In the genomic region with DNA sequence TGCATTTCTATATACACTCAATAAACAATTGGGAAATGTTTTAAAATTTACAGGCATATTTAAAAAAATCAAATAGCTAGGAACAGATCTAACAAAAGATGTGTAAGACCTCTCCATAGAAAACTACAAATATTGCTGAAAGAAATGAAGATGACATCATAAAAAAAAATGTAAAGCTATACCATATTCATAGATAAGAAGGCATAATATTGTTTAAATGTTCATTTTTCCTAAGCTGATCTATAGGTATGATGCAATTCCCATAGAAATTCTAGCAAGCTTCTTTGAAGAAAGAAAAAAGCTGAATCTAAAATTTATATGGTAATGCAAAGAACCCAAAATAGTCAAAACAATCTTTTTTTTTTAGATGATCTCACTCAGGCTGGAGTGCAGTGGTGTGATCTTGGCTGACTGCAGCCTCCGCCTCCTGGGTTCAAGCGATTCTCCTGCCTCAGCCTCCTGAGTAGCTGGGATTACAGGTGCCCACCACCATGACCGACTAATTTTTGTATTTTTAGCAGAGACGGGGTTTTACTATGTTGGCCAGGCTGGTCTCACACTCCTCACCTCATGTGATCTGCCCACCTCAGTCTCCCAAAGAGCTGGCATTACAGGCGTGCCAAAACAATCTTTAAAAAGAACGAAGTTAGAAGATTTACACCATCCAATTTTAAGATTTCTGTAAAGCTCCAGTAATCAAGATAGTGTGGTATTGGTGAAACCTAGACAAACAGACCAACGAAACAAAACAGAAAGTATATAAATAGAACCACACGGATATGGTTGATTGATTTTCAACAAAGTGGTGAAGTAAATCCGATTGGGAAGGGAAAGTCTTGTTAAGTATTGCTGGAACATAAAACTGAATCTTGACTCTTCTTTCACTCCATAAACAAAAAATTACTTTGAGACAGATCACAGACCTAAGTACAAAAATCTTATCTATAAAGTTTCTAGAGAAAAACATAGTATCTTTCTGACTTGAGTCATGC, we compare ENCODE assay signal across 1 cellular context.
TF ChIP-seq lines count a peak whose summit lies in the region.

No MANE protein-coding gene starts in this region.

TF ChIP-seq in K562, 482 proteins besides CTCF, POLR2A, EP300 and RAD21 (continued from another document and continues in another):
- TF ChIP-seq, protein P1, sequence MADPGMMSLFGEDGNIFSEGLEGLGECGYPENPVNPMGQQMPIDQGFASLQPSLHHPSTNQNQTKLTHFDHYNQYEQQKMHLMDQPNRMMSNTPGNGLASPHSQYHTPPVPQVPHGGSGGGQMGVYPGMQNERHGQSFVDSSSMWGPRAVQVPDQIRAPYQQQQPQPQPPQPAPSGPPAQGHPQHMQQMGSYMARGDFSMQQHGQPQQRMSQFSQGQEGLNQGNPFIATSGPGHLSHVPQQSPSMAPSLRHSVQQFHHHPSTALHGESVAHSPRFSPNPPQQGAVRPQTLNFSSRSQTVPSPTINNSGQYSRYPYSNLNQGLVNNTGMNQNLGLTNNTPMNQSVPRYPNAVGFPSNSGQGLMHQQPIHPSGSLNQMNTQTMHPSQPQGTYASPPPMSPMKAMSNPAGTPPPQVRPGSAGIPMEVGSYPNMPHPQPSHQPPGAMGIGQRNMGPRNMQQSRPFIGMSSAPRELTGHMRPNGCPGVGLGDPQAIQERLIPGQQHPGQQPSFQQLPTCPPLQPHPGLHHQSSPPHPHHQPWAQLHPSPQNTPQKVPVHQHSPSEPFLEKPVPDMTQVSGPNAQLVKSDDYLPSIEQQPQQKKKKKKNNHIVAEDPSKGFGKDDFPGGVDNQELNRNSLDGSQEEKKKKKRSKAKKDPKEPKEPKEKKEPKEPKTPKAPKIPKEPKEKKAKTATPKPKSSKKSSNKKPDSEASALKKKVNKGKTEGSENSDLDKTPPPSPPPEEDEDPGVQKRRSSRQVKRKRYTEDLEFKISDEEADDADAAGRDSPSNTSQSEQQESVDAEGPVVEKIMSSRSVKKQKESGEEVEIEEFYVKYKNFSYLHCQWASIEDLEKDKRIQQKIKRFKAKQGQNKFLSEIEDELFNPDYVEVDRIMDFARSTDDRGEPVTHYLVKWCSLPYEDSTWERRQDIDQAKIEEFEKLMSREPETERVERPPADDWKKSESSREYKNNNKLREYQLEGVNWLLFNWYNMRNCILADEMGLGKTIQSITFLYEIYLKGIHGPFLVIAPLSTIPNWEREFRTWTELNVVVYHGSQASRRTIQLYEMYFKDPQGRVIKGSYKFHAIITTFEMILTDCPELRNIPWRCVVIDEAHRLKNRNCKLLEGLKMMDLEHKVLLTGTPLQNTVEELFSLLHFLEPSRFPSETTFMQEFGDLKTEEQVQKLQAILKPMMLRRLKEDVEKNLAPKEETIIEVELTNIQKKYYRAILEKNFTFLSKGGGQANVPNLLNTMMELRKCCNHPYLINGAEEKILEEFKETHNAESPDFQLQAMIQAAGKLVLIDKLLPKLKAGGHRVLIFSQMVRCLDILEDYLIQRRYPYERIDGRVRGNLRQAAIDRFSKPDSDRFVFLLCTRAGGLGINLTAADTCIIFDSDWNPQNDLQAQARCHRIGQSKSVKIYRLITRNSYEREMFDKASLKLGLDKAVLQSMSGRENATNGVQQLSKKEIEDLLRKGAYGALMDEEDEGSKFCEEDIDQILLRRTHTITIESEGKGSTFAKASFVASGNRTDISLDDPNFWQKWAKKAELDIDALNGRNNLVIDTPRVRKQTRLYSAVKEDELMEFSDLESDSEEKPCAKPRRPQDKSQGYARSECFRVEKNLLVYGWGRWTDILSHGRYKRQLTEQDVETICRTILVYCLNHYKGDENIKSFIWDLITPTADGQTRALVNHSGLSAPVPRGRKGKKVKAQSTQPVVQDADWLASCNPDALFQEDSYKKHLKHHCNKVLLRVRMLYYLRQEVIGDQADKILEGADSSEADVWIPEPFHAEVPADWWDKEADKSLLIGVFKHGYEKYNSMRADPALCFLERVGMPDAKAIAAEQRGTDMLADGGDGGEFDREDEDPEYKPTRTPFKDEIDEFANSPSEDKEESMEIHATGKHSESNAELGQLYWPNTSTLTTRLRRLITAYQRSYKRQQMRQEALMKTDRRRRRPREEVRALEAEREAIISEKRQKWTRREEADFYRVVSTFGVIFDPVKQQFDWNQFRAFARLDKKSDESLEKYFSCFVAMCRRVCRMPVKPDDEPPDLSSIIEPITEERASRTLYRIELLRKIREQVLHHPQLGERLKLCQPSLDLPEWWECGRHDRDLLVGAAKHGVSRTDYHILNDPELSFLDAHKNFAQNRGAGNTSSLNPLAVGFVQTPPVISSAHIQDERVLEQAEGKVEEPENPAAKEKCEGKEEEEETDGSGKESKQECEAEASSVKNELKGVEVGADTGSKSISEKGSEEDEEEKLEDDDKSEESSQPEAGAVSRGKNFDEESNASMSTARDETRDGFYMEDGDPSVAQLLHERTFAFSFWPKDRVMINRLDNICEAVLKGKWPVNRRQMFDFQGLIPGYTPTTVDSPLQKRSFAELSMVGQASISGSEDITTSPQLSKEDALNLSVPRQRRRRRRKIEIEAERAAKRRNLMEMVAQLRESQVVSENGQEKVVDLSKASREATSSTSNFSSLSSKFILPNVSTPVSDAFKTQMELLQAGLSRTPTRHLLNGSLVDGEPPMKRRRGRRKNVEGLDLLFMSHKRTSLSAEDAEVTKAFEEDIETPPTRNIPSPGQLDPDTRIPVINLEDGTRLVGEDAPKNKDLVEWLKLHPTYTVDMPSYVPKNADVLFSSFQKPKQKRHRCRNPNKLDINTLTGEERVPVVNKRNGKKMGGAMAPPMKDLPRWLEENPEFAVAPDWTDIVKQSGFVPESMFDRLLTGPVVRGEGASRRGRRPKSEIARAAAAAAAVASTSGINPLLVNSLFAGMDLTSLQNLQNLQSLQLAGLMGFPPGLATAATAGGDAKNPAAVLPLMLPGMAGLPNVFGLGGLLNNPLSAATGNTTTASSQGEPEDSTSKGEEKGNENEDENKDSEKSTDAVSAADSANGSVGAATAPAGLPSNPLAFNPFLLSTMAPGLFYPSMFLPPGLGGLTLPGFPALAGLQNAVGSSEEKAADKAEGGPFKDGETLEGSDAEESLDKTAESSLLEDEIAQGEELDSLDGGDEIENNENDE (IDR thresholded peaks at IDR 0.05; ENCODE audit: low read depth, low read length), result no peak
- TF ChIP-seq ZNF184 (CRISPR knock-in tag; IDR thresholded peaks at IDR 0.05) (no peak), BMI1 (IDR thresholded peaks at IDR 0.05; ENCODE audit: low read length) (no peak), GABPB1 (CRISPR knock-in tag; IDR thresholded peaks at IDR 0.05) (no peak), ZBTB34 (CRISPR knock-in tag; IDR thresholded peaks at IDR 0.05) (no peak), HCFC1 (IDR thresholded peaks at IDR 0.05; ENCODE audit: low read depth, low read length) (no peak), DPF2 (IDR thresholded peaks at IDR 0.05) (0 out of 2 replicates have a peak, but pooled peaks have one; percentile 36), POLR2AphosphoS2 (IDR thresholded peaks at IDR 0.05; ENCODE audit: low read length) (no peak), ZNF76 (CRISPR knock-in tag; IDR thresholded peaks at IDR 0.05; ENCODE audit: borderline replicate concordance) (no peak), ZBTB26 (CRISPR knock-in tag; IDR thresholded peaks at IDR 0.05) (0 out of 2 replicates have a peak, but pooled peaks have one; percentile 34), SNIP1 (IDR thresholded peaks at IDR 0.05; ENCODE audit: low read depth) (no peak), ZNF316 (IDR thresholded peaks at IDR 0.05) (0 out of 2 replicates have a peak, but pooled peaks have one; percentile 18), SMARCA4 (IDR thresholded peaks at IDR 0.05) (no peak), CEBPB (tag; IDR thresholded peaks at IDR 0.05) (peak; percentile 78), ETS2 (tag; IDR thresholded peaks at IDR 0.05; ENCODE audit: borderline replicate concordance, poor library complexity, severe bottlenecking) (no peak), ARID4B (CRISPR knock-in tag; IDR thresholded peaks at IDR 0.05) (no peak), ZNF311 (CRISPR knock-in tag; IDR thresholded peaks at IDR 0.05) (0 out of 2 replicates have a peak, but pooled peaks have one; percentile 28), KAT7 (CRISPR knock-in tag; IDR thresholded peaks at IDR 0.05; ENCODE audit: borderline replicate concordance) (no peak), ZFPM2 (CRISPR knock-in tag; IDR thresholded peaks at IDR 0.05) (no peak), ZNF384 (IDR thresholded peaks at IDR 0.05; ENCODE audit: low read depth, low read length) (0 out of 2 replicates have a peak, but pooled peaks have one; percentile 21), PHF21A (IDR thresholded peaks at IDR 0.05; ENCODE audit: borderline replicate concordance, low read depth) (no peak), CAMTA2 (CRISPR knock-in tag; conservative IDR thresholded peaks at IDR 0.05) (no peak), PYGO2 (tag; IDR thresholded peaks at IDR 0.05) (0 out of 2 replicates have a peak, but pooled peaks have one; percentile 17), NEUROD1 (IDR thresholded peaks at IDR 0.05; ENCODE audit: borderline replicate concordance, low read depth, low read length, partially characterized antibody) (no peak), LARP7 (IDR thresholded peaks at IDR 0.05) (no peak), BRD4 (IDR thresholded peaks at IDR 0.05) (no peak), ZNF778 (CRISPR knock-in tag; IDR thresholded peaks at IDR 0.05) (no peak), POU5F1 (IDR thresholded peaks at IDR 0.05; ENCODE audit: borderline replicate concordance, low read depth, low read length, partially characterized antibody) (no peak), KDM4B (IDR thresholded peaks at IDR 0.05; ENCODE audit: borderline replicate concordance in 2 of 2, low read depth in 1 of 2) (no peak), CBX5 (IDR thresholded peaks at IDR 0.05; ENCODE audit: borderline replicate concordance, low read depth) (no peak), ETV1 (tag; conservative IDR thresholded peaks at IDR 0.05; ENCODE audit: low read depth) (no peak), ZNF561 (CRISPR knock-in tag; conservative IDR thresholded peaks at IDR 0.05) (no peak), ZNF551 (CRISPR knock-in tag; IDR thresholded peaks at IDR 0.05) (no peak)
- TF ChIP-seq, protein P2, sequence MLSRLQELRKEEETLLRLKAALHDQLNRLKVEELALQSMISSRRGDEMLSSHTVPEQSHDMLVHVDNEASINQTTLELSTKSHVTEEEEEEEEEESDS (CRISPR knock-in tag; IDR thresholded peaks at IDR 0.05), result no peak
- TF ChIP-seq, protein P3, sequence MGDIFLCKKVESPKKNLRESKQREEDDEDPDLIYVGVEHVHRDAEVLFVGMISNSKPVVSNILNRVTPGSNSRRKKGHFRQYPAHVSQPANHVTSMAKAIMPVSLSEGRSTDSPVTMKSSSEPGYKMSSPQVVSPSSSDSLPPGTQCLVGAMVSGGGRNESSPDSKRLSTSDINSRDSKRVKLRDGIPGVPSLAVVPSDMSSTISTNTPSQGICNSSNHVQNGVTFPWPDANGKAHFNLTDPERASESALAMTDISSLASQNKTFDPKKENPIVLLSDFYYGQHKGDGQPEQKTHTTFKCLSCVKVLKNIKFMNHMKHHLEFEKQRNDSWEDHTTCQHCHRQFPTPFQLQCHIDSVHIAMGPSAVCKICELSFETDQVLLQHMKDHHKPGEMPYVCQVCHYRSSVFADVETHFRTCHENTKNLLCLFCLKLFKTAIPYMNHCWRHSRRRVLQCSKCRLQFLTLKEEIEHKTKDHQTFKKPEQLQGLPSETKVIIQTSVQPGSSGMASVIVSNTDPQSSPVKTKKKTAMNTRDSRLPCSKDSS (IDR thresholded peaks at IDR 0.05; ENCODE audit: low read depth, partially characterized antibody), result no peak
- TF ChIP-seq, protein P4, sequence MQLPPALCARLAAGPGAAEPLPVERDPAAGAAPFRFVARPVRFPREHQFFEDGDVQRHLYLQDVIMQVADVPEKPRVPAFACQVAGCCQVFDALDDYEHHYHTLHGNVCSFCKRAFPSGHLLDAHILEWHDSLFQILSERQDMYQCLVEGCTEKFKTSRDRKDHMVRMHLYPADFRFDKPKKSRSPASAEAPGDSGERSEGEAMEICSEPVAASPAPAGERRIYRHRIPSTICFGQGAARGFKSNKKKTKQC (CRISPR knock-in tag; IDR thresholded peaks at IDR 0.05), result no peak
